ENCODE assay signal across 1 cellular context in the genomic region with DNA sequence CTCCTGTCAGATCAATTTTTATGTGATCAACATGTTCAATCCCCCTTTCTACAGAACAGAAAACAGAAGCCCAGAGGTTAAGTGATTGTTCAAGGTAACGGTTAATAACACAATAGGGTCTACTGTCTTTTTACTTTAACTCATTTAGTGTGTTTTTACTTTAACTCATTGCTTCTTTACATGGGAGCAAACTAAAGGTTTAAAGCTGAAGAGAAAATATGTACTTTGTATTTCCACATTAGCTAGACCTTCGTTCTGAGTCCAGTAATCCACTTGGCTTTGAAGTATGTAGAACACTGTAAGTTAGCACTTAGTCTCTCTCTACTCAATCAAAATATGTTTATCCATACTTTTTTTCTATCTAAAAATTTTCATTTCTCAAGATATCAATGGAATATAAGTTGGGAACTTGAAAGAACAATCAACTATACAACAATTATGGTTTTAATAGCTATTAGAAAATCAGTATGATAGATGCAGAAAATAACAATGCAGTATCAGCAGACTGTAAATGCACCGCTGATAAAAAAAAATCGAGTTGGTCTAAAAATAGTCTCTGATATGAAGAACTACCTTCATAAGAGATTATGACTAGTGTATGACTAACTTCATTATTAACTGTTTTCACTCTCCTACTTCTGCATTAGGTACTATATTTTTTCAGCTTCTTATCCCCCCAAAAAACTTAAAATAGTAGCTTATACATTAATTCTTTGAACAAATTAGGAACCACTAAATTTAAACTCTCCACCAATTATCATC.
A peak's percentile ranks its signal among the peaks of the same experiment; 100 is the strongest.
TF ChIP-seq lines count a peak whose summit lies in the region.

No MANE protein-coding gene starts in this region.

TF ChIP-seq in HepG2, 621 proteins besides CTCF, POLR2A, EP300 and RAD21 (continued from another document):
- TF ChIP-seq HNF1A (IDR thresholded peaks at IDR 0.05; ENCODE audit: low read depth) (peak; percentile 33; the same call in 1 of the 2 replicates), HNF1A (CRISPR knock-in tag; IDR thresholded peaks at IDR 0.05; ENCODE audit: borderline replicate concordance) (no peak)
